ENCODE assay signal across 8 cellular contexts in the genomic region with DNA sequence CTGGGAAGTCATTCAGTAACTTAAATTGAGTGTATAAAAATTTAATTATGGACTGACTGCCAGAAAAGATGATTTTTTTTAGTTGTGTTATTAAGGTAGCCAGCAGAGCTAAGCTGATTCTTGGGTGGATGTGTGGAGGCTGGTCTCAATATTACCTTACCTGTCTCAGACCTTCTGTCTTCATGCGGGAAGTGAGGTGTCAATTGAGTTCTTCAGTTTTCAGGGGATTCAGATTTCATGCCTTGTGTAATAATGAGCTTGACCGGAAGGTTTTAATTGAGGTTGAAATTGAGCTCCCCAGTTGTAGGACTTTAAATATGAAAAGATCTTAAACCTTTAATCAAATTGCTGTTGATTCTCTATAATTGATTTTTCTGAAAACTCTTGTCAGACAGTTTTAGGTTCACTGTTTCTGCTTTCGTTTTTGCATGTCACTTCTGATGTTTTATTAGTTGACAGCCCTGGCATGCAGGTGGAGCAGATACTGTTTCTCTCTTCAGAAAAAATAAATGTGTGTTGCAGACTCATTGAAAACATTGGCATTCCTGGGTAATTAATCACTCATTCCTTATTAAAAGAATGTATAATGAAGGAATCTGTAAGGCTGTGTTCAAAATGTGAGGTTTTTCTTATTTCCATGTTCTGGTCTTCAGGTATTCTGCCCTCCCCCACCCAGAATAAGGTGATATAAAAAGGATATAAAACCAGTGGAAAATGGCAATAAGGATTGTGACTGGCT. TPM values are rescaled to one million over a fixed set of nuclear protein-coding genes. Genes with fewer than 3 reads are reported as not detected.
A peak's percentile ranks its signal among the peaks of the same experiment; 100 is the strongest.
DNase-seq lines count a peak whose midpoint lies in the region; ATAC-seq and TF ChIP-seq lines count a peak whose summit lies in the region.

No MANE protein-coding gene starts in this region.

- CTCF ChIA-PET in PC-3 (lab: Charles Lee): no interaction called here

- H3K27me3 ChIP-seq in PC-3 (ENCODE audit: low read length) (no peaks in the 10 kb centered on the region), iPS-18a (ENCODE audit: control insufficient read depth, insufficient read depth, low read length) (no peaks in the 10 kb centered on the region), tibial nerve (no peaks in the 10 kb centered on the region)

- H3K4me2 ChIP-seq in PC-3 (ENCODE audit: low read length): 0 out of 2 replicates have a peak overlapping the region, but pooled peaks have one; percentile 4

- ATAC-seq in GM21717 (IDR thresholded peaks at IDR 0.05; ENCODE audit: unreplicated experiment): peak; percentile 21
- no peak for ATAC-seq in PC-3
- ATAC-seq in GM19328 (IDR thresholded peaks at IDR 0.05; ENCODE audit: unreplicated experiment): no peak

- H3K9me2 ChIP-seq in PC-3 (replicated peaks; ENCODE audit: low read length): no peaks in the 10 kb centered on the region

- TF ChIP-seq POLR2A in tibial nerve (IDR thresholded peaks at IDR 0.05): no peak

- no peaks in the 10 kb centered on the region for H3K36me3 ChIP-seq in PC-3 (ENCODE audit: low read depth, low read length)
- H3K36me3 ChIP-seq in iPS-18a (ENCODE audit: control insufficient read depth, low read depth, low read length): no peaks in the 10 kb centered on the region
- H3K36me3 ChIP-seq in tibial nerve: peaks cover 0 to 4% (median 0%) of the 10 kb centered on the region in 3 donors

- 32 to 34% methylated on average over 3 of the region's 3 CpGs for WGBS in tibial nerve, 2 donors

- H3K9ac ChIP-seq in PC-3 (ENCODE audit: low read length) (no peak overlapping the region), iPS-18a (ENCODE audit: low read length) (no peak overlapping the region)

- H3K27ac ChIP-seq in PC-3 (ENCODE audit: low read length): no peak overlapping the region
- no peak overlapping the region for H3K27ac ChIP-seq in iPS-18a (ENCODE audit: low read length)
- peak overlapping the region; percentile 47 to 73 (median 69) for H3K27ac ChIP-seq in tibial nerve

- TF ChIP-seq EP300 in tibial nerve (IDR thresholded peaks at IDR 0.05): no peak

- H3K4me3 ChIP-seq in PC-3 (ENCODE audit: low read length): no peak overlapping the region
- H3K4me3 ChIP-seq in iPS-18a (ENCODE audit: low read length): peak overlapping the region; percentile 8
- H3K4me3 ChIP-seq in tibial nerve: peak overlapping the region; percentile 18 to 45 (median 32)

- no TSS peak for BruUV-seq in PC-3 (replicated peaks; lab: Mats Ljungman, UMichigan)

- no peaks in the 10 kb centered on the region for H4K20me1 ChIP-seq in PC-3 (ENCODE audit: low read length)

- intact Hi-C loops in PC-3 (cut with micrococcal nuclease): loop anchor here (10.0 kb wide), 1 partner anchor 54 kb away; a partner anchor contains a TSS

- H3K9me3 ChIP-seq in PC-3 (ENCODE audit: low read length): no peaks in the 10 kb centered on the region
- no peaks in the 10 kb centered on the region for H3K9me3 ChIP-seq in iPS-18a (ENCODE audit: control insufficient read depth, low read depth, low read length)
- no peaks in the 10 kb centered on the region for H3K9me3 ChIP-seq in tibial nerve

- DNase-seq in GM03348 (ENCODE audit: low spot score): peak; percentile 17
- DNase-seq in PC-3: no peak
- DNase-seq in tibial nerve (ENCODE audit: low spot score in 2 of 2): no peak
- no peak for DNase-seq in NCI-H226
- no peak for DNase-seq in NCI-H1417 (lab: John Stamatoyannopoulos, UW)

- TF ChIP-seq CTCF in PC-3 (conservative IDR thresholded peaks at IDR 0.05; ENCODE audit: low read depth, low read length) (no peak), tibial nerve (IDR thresholded peaks at IDR 0.05) (no peak)

- no peak overlapping the region for H2AFZ ChIP-seq in PC-3 (ENCODE audit: low read length)

- H3K4me1 ChIP-seq in PC-3 (ENCODE audit: insufficient read depth, low read length) (peaks cover 9% of the 10 kb centered on the region), iPS-18a (ENCODE audit: control insufficient read depth, low read depth, low read length) (peaks cover 67% of the 10 kb centered on the region), tibial nerve (peaks cover 0 to 67% (median 51%) of the 10 kb centered on the region in 4 donors)

- no peaks in the 10 kb centered on the region for H3K79me2 ChIP-seq in PC-3 (ENCODE audit: low read length)

- POLR2A ChIA-PET in PC-3 (lab: Charles Lee; ENCODE audit: unreplicated experiment): no interaction called here

- H3F3A ChIP-seq in PC-3 (ENCODE audit: low read length, unreplicated experiment): no peaks in the 10 kb centered on the region

RNA-seq across cellular contexts. Expression of a gene that starts 54.5 kb away (rescaled TPM):
- total RNA-seq in PC-3 (2014; rRNA removed) (73.2 and 80.7 TPM in 2 replicates), tibial nerve (10 to 100 TPM; 47.4 to 64.5 (median 58.9) TPM)

RNA-seq across cellular contexts. Expression of a gene that starts 56.6 kb away (rescaled TPM):
- total RNA-seq in PC-3 (2014; rRNA removed): not detected in 2 replicates
- total RNA-seq in tibial nerve: not detected

Comparison
In these comparisons a context has a peak if more than half of its experiments do, and no peak if none do; other contexts are left out.
1. H3K27ac ChIP-seq: peak in tibial nerve (4 of 4); none in PC-3 (single experiment) and iPS-18a (single experiment).